Comparison of ENCODE assay signal across 9 cellular contexts in the genomic region with DNA sequence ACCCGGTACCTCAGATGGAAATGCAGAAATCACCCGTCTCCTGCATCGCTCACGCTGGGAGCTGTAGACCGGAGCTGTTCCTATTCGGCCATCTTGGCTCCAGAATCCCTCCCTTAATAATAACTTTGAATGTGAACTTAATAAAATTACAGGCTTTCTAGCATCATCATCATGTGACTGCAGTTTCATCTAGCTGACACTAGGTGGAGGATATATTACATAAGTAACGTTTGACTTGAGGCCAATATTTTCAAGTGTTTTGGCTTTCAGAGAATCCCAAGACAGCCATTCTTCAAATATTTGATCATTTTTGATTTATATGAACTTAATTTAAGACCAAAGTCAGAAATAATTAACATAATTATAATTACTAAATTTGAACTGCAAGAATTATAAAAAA.
DNase-seq lines count a peak whose midpoint lies in the region; TF ChIP-seq lines count a peak whose summit lies in the region.
"Had no signal": no experiment of that assay in that cellular context is flagged by ENCODE, and none has a peak within 500 bp of the region (broad histone marks: within the 10 kb centered on the region; RNA-seq: fewer than 3 reads in every experiment).

No MANE protein-coding gene starts in this region.

- H3K36me3 ChIP-seq in DOHH2 (ENCODE audit: control insufficient read depth, low read length) (no peaks in the 10 kb centered on the region), liver (ENCODE audit: control insufficient read depth in 4 of 4, insufficient read depth in 3 of 4, low read depth in 1 of 4, low read length in 3 of 4) (no peaks in the 10 kb centered on the region)

- no peak overlapping the region for H3K4me2 ChIP-seq in DOHH2 (ENCODE audit: low read length)

- no peaks in the 10 kb centered on the region for H4K20me1 ChIP-seq in DOHH2 (ENCODE audit: control insufficient read depth, insufficient read depth, low read depth, low read length)

- H3K27ac ChIP-seq in DOHH2 (ENCODE audit: low read depth, low read length): no peak overlapping the region
- no peak overlapping the region for H3K27ac ChIP-seq in liver (ENCODE audit: low read depth in 1 of 2, low read length in 2 of 2)

- no peak overlapping the region for H3K9ac ChIP-seq in liver (ENCODE audit: low read depth in 1 of 2, low read length in 2 of 2)

- WGBS in liver: 80% methylated on average over 7 of the region's 7 CpGs

- no peaks in the 10 kb centered on the region for H3K79me2 ChIP-seq in DOHH2 (ENCODE audit: control insufficient read depth, low read length)

- peak; percentile 38 for TF ChIP-seq CTCF in DOHH2 (IDR thresholded peaks at IDR 0.05; ENCODE audit: low read depth, low read length, poor library complexity, severe bottlenecking)
- TF ChIP-seq CTCF in LNCaP clone FGC (IDR thresholded peaks at IDR 0.05; ENCODE audit: control insufficient read depth, extremely low read depth, insufficient read depth): peak; percentile 61
- peak; percentile 48 for TF ChIP-seq CTCF in liver (IDR thresholded peaks at IDR 0.05; ENCODE audit: low read depth, low read length, missing input control)

- no peaks in the 10 kb centered on the region for H3K9me2 ChIP-seq in DOHH2 (replicated peaks; ENCODE audit: control insufficient read depth, low read length)

- H3K9me3 ChIP-seq in DOHH2 (ENCODE audit: control insufficient read depth, insufficient read depth, low read length) (no peaks in the 10 kb centered on the region), liver (ENCODE audit: control insufficient read depth in 4 of 4, low read length in 3 of 4) (no peaks in the 10 kb centered on the region)

- TF ChIP-seq RAD21 in liver (IDR thresholded peaks at IDR 0.05): peak in 1 of 2 donors; percentile 18

- H3K4me1 ChIP-seq in DOHH2 (ENCODE audit: control insufficient read depth, low read length) (no peaks in the 10 kb centered on the region), liver (ENCODE audit: control insufficient read depth in 4 of 4, insufficient read depth in 4 of 4, low read length in 3 of 4) (no peaks in the 10 kb centered on the region)

- peak; percentile 47 for DNase-seq in LNCaP clone FGC (ENCODE audit: low read depth)
- peak; percentile 46 for DNase-seq in SKM-1 treated with dmso at 0.1 percent for 144 hours (lab: John Stamatoyannopoulos, UW; ENCODE audit: unreplicated experiment)
- no peak for DNase-seq in occipital lobe (lab: John Stamatoyannopoulos, UW)
- DNase-seq in stimulated activated naive CD4-positive, alpha-beta T cell (lab: John Stamatoyannopoulos, UW): no peak
- DNase-seq in T-helper 9 cell: no peak
- DNase-seq in NCI-H187 (lab: John Stamatoyannopoulos, UW): no peak
- DNase-seq: activated gamma-delta T cell had no signal

- no peaks in the 10 kb centered on the region for H3K27me3 ChIP-seq in DOHH2 (ENCODE audit: control insufficient read depth, low read length)
- H3K27me3 ChIP-seq in liver (ENCODE audit: control insufficient read depth in 4 of 4, insufficient read depth in 4 of 4, low read length in 3 of 4): no peaks in the 10 kb centered on the region

- H3F3A ChIP-seq in DOHH2 (ENCODE audit: control insufficient read depth, insufficient read depth): no peaks in the 10 kb centered on the region

- H3K4me3 ChIP-seq in DOHH2 (ENCODE audit: low read length) (no peak overlapping the region), LNCaP clone FGC (ENCODE audit: low read depth, low read length) (no peak overlapping the region), liver (ENCODE audit: low read depth in 1 of 3, low read length in 3 of 3) (no peak overlapping the region)

TF ChIP-seq in liver, 16 proteins besides CTCF, POLR2A, EP300 and RAD21:
- TF ChIP-seq SP1 (IDR thresholded peaks at IDR 0.05): no peak
- no peak for TF ChIP-seq HNF4G (IDR thresholded peaks at IDR 0.05)
- no peak for TF ChIP-seq HNF4A (conservative IDR thresholded peaks at IDR 0.05)
- TF ChIP-seq FOXA2 (IDR thresholded peaks at IDR 0.05): no peak
- no peak for TF ChIP-seq NR2F2 (IDR thresholded peaks at IDR 0.05)
- TF ChIP-seq, protein P1, sequence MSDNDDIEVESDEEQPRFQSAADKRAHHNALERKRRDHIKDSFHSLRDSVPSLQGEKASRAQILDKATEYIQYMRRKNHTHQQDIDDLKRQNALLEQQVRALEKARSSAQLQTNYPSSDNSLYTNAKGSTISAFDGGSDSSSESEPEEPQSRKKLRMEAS (IDR thresholded peaks at IDR 0.05): no peak
- TF ChIP-seq, protein P2, sequence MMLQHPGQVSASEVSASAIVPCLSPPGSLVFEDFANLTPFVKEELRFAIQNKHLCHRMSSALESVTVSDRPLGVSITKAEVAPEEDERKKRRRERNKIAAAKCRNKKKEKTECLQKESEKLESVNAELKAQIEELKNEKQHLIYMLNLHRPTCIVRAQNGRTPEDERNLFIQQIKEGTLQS (IDR thresholded peaks at IDR 0.05): no peak
- TF ChIP-seq TAF1 (conservative IDR thresholded peaks at IDR 0.05): no peak
- TF ChIP-seq RXRA (IDR thresholded peaks at IDR 0.05): no peak
- TF ChIP-seq FOXA1 (IDR thresholded peaks at IDR 0.05): no peak
- TF ChIP-seq, protein P3, sequence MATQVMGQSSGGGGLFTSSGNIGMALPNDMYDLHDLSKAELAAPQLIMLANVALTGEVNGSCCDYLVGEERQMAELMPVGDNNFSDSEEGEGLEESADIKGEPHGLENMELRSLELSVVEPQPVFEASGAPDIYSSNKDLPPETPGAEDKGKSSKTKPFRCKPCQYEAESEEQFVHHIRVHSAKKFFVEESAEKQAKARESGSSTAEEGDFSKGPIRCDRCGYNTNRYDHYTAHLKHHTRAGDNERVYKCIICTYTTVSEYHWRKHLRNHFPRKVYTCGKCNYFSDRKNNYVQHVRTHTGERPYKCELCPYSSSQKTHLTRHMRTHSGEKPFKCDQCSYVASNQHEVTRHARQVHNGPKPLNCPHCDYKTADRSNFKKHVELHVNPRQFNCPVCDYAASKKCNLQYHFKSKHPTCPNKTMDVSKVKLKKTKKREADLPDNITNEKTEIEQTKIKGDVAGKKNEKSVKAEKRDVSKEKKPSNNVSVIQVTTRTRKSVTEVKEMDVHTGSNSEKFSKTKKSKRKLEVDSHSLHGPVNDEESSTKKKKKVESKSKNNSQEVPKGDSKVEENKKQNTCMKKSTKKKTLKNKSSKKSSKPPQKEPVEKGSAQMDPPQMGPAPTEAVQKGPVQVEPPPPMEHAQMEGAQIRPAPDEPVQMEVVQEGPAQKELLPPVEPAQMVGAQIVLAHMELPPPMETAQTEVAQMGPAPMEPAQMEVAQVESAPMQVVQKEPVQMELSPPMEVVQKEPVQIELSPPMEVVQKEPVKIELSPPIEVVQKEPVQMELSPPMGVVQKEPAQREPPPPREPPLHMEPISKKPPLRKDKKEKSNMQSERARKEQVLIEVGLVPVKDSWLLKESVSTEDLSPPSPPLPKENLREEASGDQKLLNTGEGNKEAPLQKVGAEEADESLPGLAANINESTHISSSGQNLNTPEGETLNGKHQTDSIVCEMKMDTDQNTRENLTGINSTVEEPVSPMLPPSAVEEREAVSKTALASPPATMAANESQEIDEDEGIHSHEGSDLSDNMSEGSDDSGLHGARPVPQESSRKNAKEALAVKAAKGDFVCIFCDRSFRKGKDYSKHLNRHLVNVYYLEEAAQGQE (IDR thresholded peaks at IDR 0.05): no peak
- no peak for TF ChIP-seq YY1 (IDR thresholded peaks at IDR 0.05)
- no peak for TF ChIP-seq GABPA (IDR thresholded peaks at IDR 0.05 in 1 of 2, conservative IDR thresholded peaks at IDR 0.05 in 1 of 2)
- TF ChIP-seq JUND (IDR thresholded peaks at IDR 0.05): no peak
- TF ChIP-seq EGR1 (IDR thresholded peaks at IDR 0.05; ENCODE audit: low read depth in 2 of 2): no peak

Comparison
In these comparisons a context has a peak if more than half of its experiments do, and no peak if none do; other contexts are left out.
1. DNase-seq: peak in LNCaP clone FGC (single experiment) and SKM-1 treated with dmso at 0.1 percent for 144 hours (single experiment); none in occipital lobe (single experiment), stimulated activated naive CD4-positive, alpha-beta T cell (0 of 6), T-helper 9 cell (single experiment) and NCI-H187 (0 of 2).
2. Peak in every context shown above with its lines, with median percentiles within 50 percentile points of each other: CTCF ChIP-seq.